Comparison of ENCODE assay signal across 18 cellular contexts in genomic region chr14:96195441-96196081, GRCh38. TPM values are rescaled to one million over a fixed set of nuclear protein-coding genes. Genes with fewer than 3 reads are reported as not detected.
DNase-seq lines count a peak whose midpoint lies in the region; ATAC-seq, FAIRE-seq and TF ChIP-seq lines count a peak whose summit lies in the region.
"Had no signal": no experiment of that assay in that cellular context is flagged by ENCODE, and none has a peak within 500 bp of the region (broad histone marks: within the 10 kb centered on the region; RNA-seq: fewer than 3 reads in every experiment).

No MANE protein-coding gene starts in this region.

- H3K4me2 ChIP-seq in A549 (peak overlapping the region; percentile 56), hepatocyte (no peak overlapping the region)

- TF ChIP-seq EP300 in A549 (IDR thresholded peaks at IDR 0.05) = no peak

- H2AFZ ChIP-seq in hepatocyte = no peak overlapping the region

- no peak for TF ChIP-seq CTCF in A549 (IDR thresholded peaks at IDR 0.05)
- TF ChIP-seq CTCF in hepatocyte (IDR thresholded peaks at IDR 0.05; ENCODE audit: poor library complexity) = no peak
- TF ChIP-seq CTCF in mucosa of descending colon (IDR thresholded peaks at IDR 0.05) = no peak

- CTCF ChIA-PET in A549 (lab: Yijun Ruan, JAX) = interaction anchor here (1.0 to 2.2 kb wide), 3 partner anchors 10 to 94 kb away, joined by 3 to 9 read pairs (median 7); no protein-coding TSS in a partner anchor

- H3K27me3 ChIP-seq in hepatocyte = no peaks in the 10 kb centered on the region
- H3K27me3 ChIP-seq in small intestine (ENCODE audit: control insufficient read depth in 2 of 2, insufficient read depth in 2 of 2, low read length in 2 of 2) = no peaks in the 10 kb centered on the region
- H3K27me3 ChIP-seq: SJCRH30 had no signal

- POLR2A ChIA-PET in A549 (lab: Yijun Ruan, JAX) = no interaction called here

- no peaks in the 10 kb centered on the region for H3K79me2 ChIP-seq in hepatocyte

- TF ChIP-seq RAD21 in A549 (conservative IDR thresholded peaks at IDR 0.05 in 1 of 2, IDR thresholded peaks at IDR 0.05 in 1 of 2) = no peak

- no peak overlapping the region for H3K4me3 ChIP-seq in A549
- no peak overlapping the region for H3K4me3 ChIP-seq in hepatocyte
- no peak overlapping the region for H3K4me3 ChIP-seq in mucosa of descending colon
- no peak overlapping the region for H3K4me3 ChIP-seq in small intestine (ENCODE audit: low read depth in 1 of 2, low read length in 2 of 2)
- H3K4me3 ChIP-seq: SJCRH30 had no signal

- H3K36me3 ChIP-seq in hepatocyte (replicated peaks; ENCODE audit: insufficient read depth, low read depth) (no peaks in the 10 kb centered on the region), mucosa of descending colon (ENCODE audit: low read depth) (no peaks in the 10 kb centered on the region), small intestine (ENCODE audit: control insufficient read depth in 2 of 2, insufficient read depth in 2 of 2, low read length in 2 of 2) (no peaks in the 10 kb centered on the region)
- H3K36me3 ChIP-seq: SJCRH30 had no signal

- ATAC-seq in A549 (peak in 1 of 2 experiments; percentile 53; a peak in 3 of 6 replicates), mucosa of descending colon (peak; percentile 51)
- ATAC-seq in activated CD4-positive, CD25-positive, alpha-beta regulatory T cell treated with anti-CD3 and anti-CD28 coated beads, Interleukin-2, amount 50 U/mL, for 24 hours = no peak

- no peaks in the 10 kb centered on the region for H4K20me1 ChIP-seq in hepatocyte (ENCODE audit: insufficient read depth, poor library complexity, severe bottlenecking)

- no peak for FAIRE-seq in A549 (lab: Jason Lieb, UNC)
- FAIRE-seq in small intestine (lab: Jason Lieb, UNC) = no peak
- FAIRE-seq in urothelium cell line (lab: Jason Lieb, UNC) = no peak
- FAIRE-seq: A204.1, GM18507 had no signal

- H3K9me3 ChIP-seq in A549 = no peaks in the 10 kb centered on the region
- H3K9me3 ChIP-seq in hepatocyte (ENCODE audit: low read depth) = no peaks in the 10 kb centered on the region
- no peaks in the 10 kb centered on the region for H3K9me3 ChIP-seq in mucosa of descending colon
- H3K9me3 ChIP-seq in small intestine (ENCODE audit: control insufficient read depth, low read depth) = no peaks in the 10 kb centered on the region
- H3K9me3 ChIP-seq: SJCRH30 had no signal

- DNase-seq in A549 (ENCODE audit: low read depth in 1 of 2, low spot score in 1 of 2) = peak in 1 of 2 experiments; percentile 52
- DNase-seq in NCI-H748 (lab: John Stamatoyannopoulos, UW; ENCODE audit: unreplicated experiment) = peak; percentile 41
- DNase-seq in hepatocyte (ENCODE audit: low spot score) = peak; percentile 71
- DNase-seq in mucosa of descending colon = no peak
- no peak for DNase-seq in small intestine
- no peak for DNase-seq in NCI-H1092 (lab: John Stamatoyannopoulos, UW)
- DNase-seq in urothelium cell line (ENCODE audit: low spot score) = no peak
- DNase-seq: COR-L47, H9, MV-4-11, NCI-H1436 treated with DMSO at 0.1 percent for 48 hours, NCI-H226, SJCRH30 had no signal

- intact Hi-C loops in mucosa of descending colon (cut with DNase I, micrococcal nuclease) = no loop called here

- H3K9me2 ChIP-seq in hepatocyte (replicated peaks; ENCODE audit: insufficient read depth) = no peaks in the 10 kb centered on the region

- H3K27ac ChIP-seq in A549 (peak overlapping the region; percentile 55 to 78), hepatocyte (peak overlapping the region; percentile 96), small intestine (ENCODE audit: low read depth in 1 of 2, low read length in 1 of 2) (no peak overlapping the region)
- H3K27ac ChIP-seq: SJCRH30 had no signal

- 56% methylated on average over 8 of the region's 8 CpGs for WGBS in A549 (ENCODE audit: missing lambda C conversion rate)
- WGBS in hepatocyte (ENCODE audit: low lambda C conversion rate, missing lambda C conversion rate) = 67% methylated on average over 8 of the region's 8 CpGs
- WGBS in small intestine, 3 donors = 72 to 79% (median 76%) methylated on average over 8 of the region's 8 CpGs

- TF ChIP-seq POLR2A in A549 (IDR thresholded peaks at IDR 0.05; ENCODE audit: low read length) = no peak

- H3K4me1 ChIP-seq in A549 (peaks cover 46% of the 10 kb centered on the region), hepatocyte (ENCODE audit: insufficient read depth) (peaks cover 9% of the 10 kb centered on the region), mucosa of descending colon (ENCODE audit: low read depth) (peaks cover 5% of the 10 kb centered on the region), small intestine (ENCODE audit: control insufficient read depth in 2 of 2, insufficient read depth in 1 of 2, low read depth in 1 of 2, low read length in 1 of 2) (peaks cover 0 to 2% of the 10 kb centered on the region in 2 donors)
- H3K4me1 ChIP-seq: SJCRH30 had no signal

TF ChIP-seq in A549, 52 proteins besides CTCF, POLR2A, EP300 and RAD21:
- TF ChIP-seq USF2 (IDR thresholded peaks at IDR 0.05) (peak; percentile 81), MAFK (IDR thresholded peaks at IDR 0.05; ENCODE audit: partially characterized antibody) (no peak)
TF ChIP-seq in A549: peak in this region for 1.

RNA-seq across cellular contexts. Expression of gene BDKRB2, which starts 9.1 kb away (rescaled TPM):
- polyA plus RNA-seq in A549 (2011; rRNA removed) (21.6 and 26.6 TPM in 2 replicates), A549 (2017; fragmentation: RNase III; extraction: RNeasy Plus Mini Kit Qiagen cat#74134 plus additional on column Dnase treatment) (12.1 to 19.6 TPM (median 13.9 TPM) in 3 replicates), hepatocyte (4.4 and 5.2 TPM in 2 replicates), small intestine (1 to 10 TPM; 1.3 to 8.2 (median 4.1) TPM)
- polyA plus RNA-seq in A549 (2012; cell fraction: cytosol; rRNA removed) = 7.2 and 9.5 TPM in 2 replicates
- 11.9 and 13.6 TPM in 2 replicates for polyA plus RNA-seq in A549 (2012; cell fraction: nucleus; rRNA removed)
- polyA minus RNA-seq in A549 (2011; rRNA and poly(A)+ RNA removed) = 66.9 and 71.1 TPM in 2 replicates
- total RNA-seq in hepatocyte (4.7 and 5.9 TPM in 2 replicates), mucosa of descending colon (10 to 100 TPM; 18.7 to 38.6 (median 25.4) TPM)
- total RNA-seq: SJCRH30 had no signal
- polyA plus RNA-seq: CD14-positive monocyte, IgD-negative memory B cell had no signal

Comparison
In these comparisons a context has a peak if more than half of its experiments do, and no peak if none do; other contexts are left out.
1. DNase-seq: peak in NCI-H748 (single experiment) and hepatocyte (single experiment); none in mucosa of descending colon (0 of 3), small intestine (single experiment), NCI-H1092 (single experiment) and urothelium cell line (single experiment).
2. H3K27ac ChIP-seq: peak in A549 (2 of 2) and hepatocyte (single experiment); none in small intestine (0 of 2).